ENCODE assay signal across 1 cellular context in genomic region chr6:147161253-147161973, GRCh38.
TF ChIP-seq lines count a peak whose summit lies in the region.

No MANE protein-coding gene starts in this region.

TF ChIP-seq in K562, 482 proteins besides CTCF, POLR2A, EP300 and RAD21 (continued from another document and continues in another):
- TF ChIP-seq ZHX1 (conservative IDR thresholded peaks at IDR 0.05; ENCODE audit: low read length): no peak
- no peak for TF ChIP-seq POLR2B (IDR thresholded peaks at IDR 0.05; ENCODE audit: low read depth, partially characterized antibody)
- no peak for TF ChIP-seq ZNF184 (CRISPR knock-in tag; IDR thresholded peaks at IDR 0.05)
- TF ChIP-seq SUPT5H (IDR thresholded peaks at IDR 0.05): no peak
- no peak for TF ChIP-seq CSDE1 (IDR thresholded peaks at IDR 0.05)
- TF ChIP-seq NR2C1 (IDR thresholded peaks at IDR 0.05): no peak
- TF ChIP-seq NR2C1 (tag; IDR thresholded peaks at IDR 0.05): peak; percentile 33; the same call in 1 of the 2 replicates
- TF ChIP-seq SMC3 (conservative IDR thresholded peaks at IDR 0.05; ENCODE audit: insufficient read depth, low read depth, low read length): no peak
- no peak for TF ChIP-seq HDAC2 (IDR thresholded peaks at IDR 0.05)
- no peak for TF ChIP-seq TEAD4 (IDR thresholded peaks at IDR 0.05; ENCODE audit: low read length)
- TF ChIP-seq TEAD4 (CRISPR knock-in tag; IDR thresholded peaks at IDR 0.05; ENCODE audit: borderline replicate concordance): no peak
- no peak for TF ChIP-seq CEBPG (CRISPR knock-in tag; IDR thresholded peaks at IDR 0.05)
- TF ChIP-seq CEBPG (tag; conservative IDR thresholded peaks at IDR 0.05 in 1 of 2, IDR thresholded peaks at IDR 0.05 in 1 of 2): no peak
- TF ChIP-seq ZNF778 (CRISPR knock-in tag; IDR thresholded peaks at IDR 0.05): no peak
- TF ChIP-seq SOX6 (IDR thresholded peaks at IDR 0.05): no peak
- no peak for TF ChIP-seq U2AF2 (optimal IDR thresholded peaks at IDR 0.05; ENCODE audit: low read depth, low read length)
- no peak for TF ChIP-seq PKNOX1 (IDR thresholded peaks at IDR 0.05)
- no peak for TF ChIP-seq NCOA1 (IDR thresholded peaks at IDR 0.05; ENCODE audit: low read depth)
- TF ChIP-seq NFRKB (IDR thresholded peaks at IDR 0.05; ENCODE audit: low read depth): peak; percentile 78
- peak in 1 of 2 experiments; percentile 45 for TF ChIP-seq AFF1 (IDR thresholded peaks at IDR 0.05; ENCODE audit: low read depth in 1 of 2, partially characterized antibody in 2 of 2)
- no peak for TF ChIP-seq HNRNPLL (IDR thresholded peaks at IDR 0.05; ENCODE audit: low read depth, low read length, poor library complexity, severe bottlenecking)
- no peak for TF ChIP-seq ZNF174 (CRISPR knock-in tag; IDR thresholded peaks at IDR 0.05)
- no peak for TF ChIP-seq ADNP (tag; IDR thresholded peaks at IDR 0.05)
- no peak for TF ChIP-seq ZNF551 (CRISPR knock-in tag; IDR thresholded peaks at IDR 0.05)
- TF ChIP-seq, protein P1, sequence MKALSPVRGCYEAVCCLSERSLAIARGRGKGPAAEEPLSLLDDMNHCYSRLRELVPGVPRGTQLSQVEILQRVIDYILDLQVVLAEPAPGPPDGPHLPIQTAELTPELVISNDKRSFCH (CRISPR knock-in tag; IDR thresholded peaks at IDR 0.05): no peak
- TF ChIP-seq, protein P1 (tag; IDR thresholded peaks at IDR 0.05): no peak
- TF ChIP-seq ZNF398 (CRISPR knock-in tag; IDR thresholded peaks at IDR 0.05): no peak
- TF ChIP-seq CBFA2T2 (conservative IDR thresholded peaks at IDR 0.05): no peak
- TF ChIP-seq ZNF282 (CRISPR knock-in tag; IDR thresholded peaks at IDR 0.05): no peak
- no peak for TF ChIP-seq ZNF395 (CRISPR knock-in tag; IDR thresholded peaks at IDR 0.05)
- no peak; the same call in 1 of the 2 replicates for TF ChIP-seq KHSRP (IDR thresholded peaks at IDR 0.05)
- no peak for TF ChIP-seq MCM5 (IDR thresholded peaks at IDR 0.05; ENCODE audit: low read depth)
- TF ChIP-seq SIN3A (IDR thresholded peaks at IDR 0.05; ENCODE audit: borderline replicate concordance in 2 of 2, control insufficient read depth in 1 of 2, low read depth in 2 of 2, low read length in 2 of 2): no peak
- no peak for TF ChIP-seq THRAP3 (IDR thresholded peaks at IDR 0.05; ENCODE audit: borderline replicate concordance)
- TF ChIP-seq ZSCAN29 (IDR thresholded peaks at IDR 0.05): no peak
- TF ChIP-seq ZNF239 (CRISPR knock-in tag; IDR thresholded peaks at IDR 0.05): 0 out of 2 replicates have a peak, but pooled peaks have one; percentile 49
- no peak for TF ChIP-seq PHF21A (IDR thresholded peaks at IDR 0.05; ENCODE audit: borderline replicate concordance, low read depth)
- TF ChIP-seq SNIP1 (IDR thresholded peaks at IDR 0.05; ENCODE audit: low read depth): no peak
- TF ChIP-seq, protein P2, sequence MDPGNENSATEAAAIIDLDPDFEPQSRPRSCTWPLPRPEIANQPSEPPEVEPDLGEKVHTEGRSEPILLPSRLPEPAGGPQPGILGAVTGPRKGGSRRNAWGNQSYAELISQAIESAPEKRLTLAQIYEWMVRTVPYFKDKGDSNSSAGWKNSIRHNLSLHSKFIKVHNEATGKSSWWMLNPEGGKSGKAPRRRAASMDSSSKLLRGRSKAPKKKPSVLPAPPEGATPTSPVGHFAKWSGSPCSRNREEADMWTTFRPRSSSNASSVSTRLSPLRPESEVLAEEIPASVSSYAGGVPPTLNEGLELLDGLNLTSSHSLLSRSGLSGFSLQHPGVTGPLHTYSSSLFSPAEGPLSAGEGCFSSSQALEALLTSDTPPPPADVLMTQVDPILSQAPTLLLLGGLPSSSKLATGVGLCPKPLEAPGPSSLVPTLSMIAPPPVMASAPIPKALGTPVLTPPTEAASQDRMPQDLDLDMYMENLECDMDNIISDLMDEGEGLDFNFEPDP (CRISPR knock-in tag; IDR thresholded peaks at IDR 0.05): no peak
- no peak for TF ChIP-seq CBX2 (IDR thresholded peaks at IDR 0.05; ENCODE audit: insufficient read depth, low read length, poor library complexity, severe bottlenecking)
- no peak for TF ChIP-seq ZNF583 (CRISPR knock-in tag; IDR thresholded peaks at IDR 0.05)
- peak; percentile 52; the same call in 1 of the 2 replicates for TF ChIP-seq ZNF197 (CRISPR knock-in tag; IDR thresholded peaks at IDR 0.05; ENCODE audit: low read depth)
- no peak for TF ChIP-seq ZNF384 (IDR thresholded peaks at IDR 0.05; ENCODE audit: low read depth, low read length)
- TF ChIP-seq PTBP1 (IDR thresholded peaks at IDR 0.05; ENCODE audit: low read depth, low read length): no peak
- no peak for TF ChIP-seq RBM14 (IDR thresholded peaks at IDR 0.05; ENCODE audit: borderline replicate concordance, insufficient read depth, low read depth, low read length)
- TF ChIP-seq, protein P3, sequence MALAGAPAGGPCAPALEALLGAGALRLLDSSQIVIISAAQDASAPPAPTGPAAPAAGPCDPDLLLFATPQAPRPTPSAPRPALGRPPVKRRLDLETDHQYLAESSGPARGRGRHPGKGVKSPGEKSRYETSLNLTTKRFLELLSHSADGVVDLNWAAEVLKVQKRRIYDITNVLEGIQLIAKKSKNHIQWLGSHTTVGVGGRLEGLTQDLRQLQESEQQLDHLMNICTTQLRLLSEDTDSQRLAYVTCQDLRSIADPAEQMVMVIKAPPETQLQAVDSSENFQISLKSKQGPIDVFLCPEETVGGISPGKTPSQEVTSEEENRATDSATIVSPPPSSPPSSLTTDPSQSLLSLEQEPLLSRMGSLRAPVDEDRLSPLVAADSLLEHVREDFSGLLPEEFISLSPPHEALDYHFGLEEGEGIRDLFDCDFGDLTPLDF (CRISPR knock-in tag; IDR thresholded peaks at IDR 0.05): no peak
